In the genomic region with DNA sequence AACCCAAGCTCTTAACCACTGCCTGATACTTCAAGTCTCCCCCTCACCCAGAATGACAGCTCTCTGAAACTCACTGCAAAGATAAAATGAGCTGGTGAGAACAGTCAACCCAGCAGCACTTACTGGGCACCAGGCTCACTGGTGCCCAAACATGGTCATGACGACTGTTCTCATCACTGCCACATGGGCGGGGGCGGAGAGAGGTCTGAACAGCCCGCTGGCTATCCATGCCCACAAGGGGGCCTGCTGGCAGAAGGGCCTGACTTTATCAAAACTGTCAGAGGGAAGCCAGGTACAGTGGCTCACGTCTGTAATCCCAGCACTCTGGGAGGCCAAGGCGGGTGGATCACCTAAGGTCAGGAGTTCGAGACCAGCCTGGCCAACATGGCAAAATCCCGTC, we compare ENCODE assay signal across 1 cellular context.
A peak's percentile ranks its signal among the peaks of the same experiment; 100 is the strongest.
TF ChIP-seq lines count a peak whose summit lies in the region.

No MANE protein-coding gene starts in this region.

TF ChIP-seq in HepG2, 621 proteins besides CTCF, POLR2A, EP300 and RAD21:
- TF ChIP-seq POLR2AphosphoS5 (IDR thresholded peaks at IDR 0.05; ENCODE audit: low read depth, low read length): no peak
- no peak for TF ChIP-seq ZNF343 (CRISPR knock-in tag; IDR thresholded peaks at IDR 0.05)
- no peak for TF ChIP-seq NCOA2 (CRISPR knock-in tag; IDR thresholded peaks at IDR 0.05)
- peak; percentile 83 for TF ChIP-seq SRF (IDR thresholded peaks at IDR 0.05; ENCODE audit: low read depth, low read length)
- no peak for TF ChIP-seq HMG20A (CRISPR knock-in tag; IDR thresholded peaks at IDR 0.05; ENCODE audit: borderline replicate concordance)
- no peak for TF ChIP-seq FIP1L1 (IDR thresholded peaks at IDR 0.05; ENCODE audit: borderline replicate concordance, insufficient read depth, low read depth, low read length)
- TF ChIP-seq SOX13 (IDR thresholded peaks at IDR 0.05): no peak
- no peak for TF ChIP-seq SOX13 (CRISPR knock-in tag; conservative IDR thresholded peaks at IDR 0.05 in 1 of 2, IDR thresholded peaks at IDR 0.05 in 1 of 2)
- TF ChIP-seq PAF1 (CRISPR knock-in tag; IDR thresholded peaks at IDR 0.05): no peak
- no peak for TF ChIP-seq PRPF4 (IDR thresholded peaks at IDR 0.05; ENCODE audit: low read depth, low read length, poor library complexity, severe bottlenecking)
- no peak for TF ChIP-seq FOXM1 (CRISPR knock-in tag; IDR thresholded peaks at IDR 0.05)
- TF ChIP-seq, protein P1, sequence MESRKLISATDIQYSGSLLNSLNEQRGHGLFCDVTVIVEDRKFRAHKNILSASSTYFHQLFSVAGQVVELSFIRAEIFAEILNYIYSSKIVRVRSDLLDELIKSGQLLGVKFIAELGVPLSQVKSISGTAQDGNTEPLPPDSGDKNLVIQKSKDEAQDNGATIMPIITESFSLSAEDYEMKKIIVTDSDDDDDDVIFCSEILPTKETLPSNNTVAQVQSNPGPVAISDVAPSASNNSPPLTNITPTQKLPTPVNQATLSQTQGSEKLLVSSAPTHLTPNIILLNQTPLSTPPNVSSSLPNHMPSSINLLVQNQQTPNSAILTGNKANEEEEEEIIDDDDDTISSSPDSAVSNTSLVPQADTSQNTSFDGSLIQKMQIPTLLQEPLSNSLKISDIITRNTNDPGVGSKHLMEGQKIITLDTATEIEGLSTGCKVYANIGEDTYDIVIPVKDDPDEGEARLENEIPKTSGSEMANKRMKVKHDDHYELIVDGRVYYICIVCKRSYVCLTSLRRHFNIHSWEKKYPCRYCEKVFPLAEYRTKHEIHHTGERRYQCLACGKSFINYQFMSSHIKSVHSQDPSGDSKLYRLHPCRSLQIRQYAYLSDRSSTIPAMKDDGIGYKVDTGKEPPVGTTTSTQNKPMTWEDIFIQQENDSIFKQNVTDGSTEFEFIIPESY (CRISPR knock-in tag; IDR thresholded peaks at IDR 0.05): peak; percentile 98
- TF ChIP-seq, protein P2, sequence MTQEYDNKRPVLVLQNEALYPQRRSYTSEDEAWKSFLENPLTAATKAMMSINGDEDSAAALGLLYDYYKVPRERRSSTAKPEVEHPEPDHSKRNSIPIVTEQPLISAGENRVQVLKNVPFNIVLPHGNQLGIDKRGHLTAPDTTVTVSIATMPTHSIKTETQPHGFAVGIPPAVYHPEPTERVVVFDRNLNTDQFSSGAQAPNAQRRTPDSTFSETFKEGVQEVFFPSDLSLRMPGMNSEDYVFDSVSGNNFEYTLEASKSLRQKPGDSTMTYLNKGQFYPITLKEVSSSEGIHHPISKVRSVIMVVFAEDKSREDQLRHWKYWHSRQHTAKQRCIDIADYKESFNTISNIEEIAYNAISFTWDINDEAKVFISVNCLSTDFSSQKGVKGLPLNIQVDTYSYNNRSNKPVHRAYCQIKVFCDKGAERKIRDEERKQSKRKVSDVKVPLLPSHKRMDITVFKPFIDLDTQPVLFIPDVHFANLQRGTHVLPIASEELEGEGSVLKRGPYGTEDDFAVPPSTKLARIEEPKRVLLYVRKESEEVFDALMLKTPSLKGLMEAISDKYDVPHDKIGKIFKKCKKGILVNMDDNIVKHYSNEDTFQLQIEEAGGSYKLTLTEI (CRISPR knock-in tag; conservative IDR thresholded peaks at IDR 0.05): no peak
- TF ChIP-seq ZBTB38 (CRISPR knock-in tag; IDR thresholded peaks at IDR 0.05): 0 out of 2 replicates have a peak, but pooled peaks have one; percentile 17
- TF ChIP-seq SMAD3 (CRISPR knock-in tag; IDR thresholded peaks at IDR 0.05): no peak
